ENCODE assay signal across 1 cellular context in the genomic region with DNA sequence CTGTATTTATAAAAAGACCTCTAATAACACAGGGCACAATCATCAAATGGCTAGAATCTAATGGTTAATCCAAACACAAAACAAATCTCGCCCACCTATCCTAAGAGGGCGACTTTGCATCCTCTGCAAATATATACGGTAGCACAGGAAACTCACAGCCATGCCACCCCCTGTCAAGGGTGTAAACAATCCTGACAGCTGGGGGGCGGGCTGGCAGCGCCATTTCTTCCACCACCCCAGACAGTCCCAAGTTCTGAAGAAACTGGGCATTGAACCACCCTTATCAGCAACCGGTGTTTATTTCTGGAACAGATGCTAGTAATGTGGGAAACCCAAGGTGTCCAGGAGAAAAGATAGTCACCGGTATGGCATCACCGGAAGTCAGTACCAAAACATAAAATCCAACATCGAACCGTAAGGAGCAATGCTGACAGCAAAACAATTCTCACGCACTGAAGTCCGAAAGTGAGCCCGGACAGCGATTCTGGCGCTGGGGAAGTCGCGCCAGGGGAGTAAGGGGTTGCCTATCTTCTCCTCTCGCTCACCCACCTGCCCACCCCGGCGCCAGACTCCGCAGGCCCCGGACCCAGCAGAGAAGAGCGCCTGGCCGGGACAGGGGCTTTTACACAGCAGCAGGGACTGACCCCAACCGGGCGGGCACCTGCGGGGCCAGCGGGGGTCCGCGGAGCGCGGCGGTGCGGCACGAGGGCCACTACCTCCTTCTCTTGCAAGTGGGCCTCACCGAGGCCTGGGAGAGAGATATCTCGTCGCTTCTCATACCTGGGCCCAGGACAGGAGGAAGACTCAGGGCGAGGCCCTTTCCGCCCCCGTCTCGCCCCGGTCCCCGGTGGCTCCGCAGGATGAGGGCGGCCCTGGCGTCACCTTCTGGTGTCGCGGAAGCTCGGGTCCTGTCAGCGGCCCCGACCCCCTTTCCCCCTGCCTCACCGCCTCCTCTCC.
TF ChIP-seq lines count a peak whose summit lies in the region.

No MANE protein-coding gene starts in this region.

TF ChIP-seq in HepG2, 621 proteins besides CTCF, POLR2A, EP300 and RAD21 (continued from another document and continues in another):
- TF ChIP-seq ZNF530 (CRISPR knock-in tag; IDR thresholded peaks at IDR 0.05; ENCODE audit: low read depth): no peak
- TF ChIP-seq SALL1 (CRISPR knock-in tag; IDR thresholded peaks at IDR 0.05): no peak
- peak; percentile 73 for TF ChIP-seq HNRNPLL (IDR thresholded peaks at IDR 0.05; ENCODE audit: low read depth, low read length, poor library complexity, severe bottlenecking)
- TF ChIP-seq POLR2AphosphoS2 (IDR thresholded peaks at IDR 0.05; ENCODE audit: low read depth, low read length): no peak
- TF ChIP-seq SMYD3 (CRISPR knock-in tag; IDR thresholded peaks at IDR 0.05): no peak
- TF ChIP-seq, protein P1, sequence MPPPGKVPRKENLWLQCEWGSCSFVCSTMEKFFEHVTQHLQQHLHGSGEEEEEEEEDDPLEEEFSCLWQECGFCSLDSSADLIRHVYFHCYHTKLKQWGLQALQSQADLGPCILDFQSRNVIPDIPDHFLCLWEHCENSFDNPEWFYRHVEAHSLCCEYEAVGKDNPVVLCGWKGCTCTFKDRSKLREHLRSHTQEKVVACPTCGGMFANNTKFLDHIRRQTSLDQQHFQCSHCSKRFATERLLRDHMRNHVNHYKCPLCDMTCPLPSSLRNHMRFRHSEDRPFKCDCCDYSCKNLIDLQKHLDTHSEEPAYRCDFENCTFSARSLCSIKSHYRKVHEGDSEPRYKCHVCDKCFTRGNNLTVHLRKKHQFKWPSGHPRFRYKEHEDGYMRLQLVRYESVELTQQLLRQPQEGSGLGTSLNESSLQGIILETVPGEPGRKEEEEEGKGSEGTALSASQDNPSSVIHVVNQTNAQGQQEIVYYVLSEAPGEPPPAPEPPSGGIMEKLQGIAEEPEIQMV (CRISPR knock-in tag; IDR thresholded peaks at IDR 0.05; ENCODE audit: low read depth): no peak
- TF ChIP-seq, protein P2, sequence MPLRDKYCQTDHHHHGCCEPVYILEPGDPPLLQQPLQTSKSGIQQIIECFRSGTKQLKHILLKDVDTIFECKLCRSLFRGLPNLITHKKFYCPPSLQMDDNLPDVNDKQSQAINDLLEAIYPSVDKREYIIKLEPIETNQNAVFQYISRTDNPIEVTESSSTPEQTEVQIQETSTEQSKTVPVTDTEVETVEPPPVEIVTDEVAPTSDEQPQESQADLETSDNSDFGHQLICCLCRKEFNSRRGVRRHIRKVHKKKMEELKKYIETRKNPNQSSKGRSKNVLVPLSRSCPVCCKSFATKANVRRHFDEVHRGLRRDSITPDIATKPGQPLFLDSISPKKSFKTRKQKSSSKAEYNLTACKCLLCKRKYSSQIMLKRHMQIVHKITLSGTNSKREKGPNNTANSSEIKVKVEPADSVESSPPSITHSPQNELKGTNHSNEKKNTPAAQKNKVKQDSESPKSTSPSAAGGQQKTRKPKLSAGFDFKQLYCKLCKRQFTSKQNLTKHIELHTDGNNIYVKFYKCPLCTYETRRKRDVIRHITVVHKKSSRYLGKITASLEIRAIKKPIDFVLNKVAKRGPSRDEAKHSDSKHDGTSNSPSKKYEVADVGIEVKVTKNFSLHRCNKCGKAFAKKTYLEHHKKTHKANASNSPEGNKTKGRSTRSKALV (CRISPR knock-in tag; IDR thresholded peaks at IDR 0.05): no peak
- TF ChIP-seq, protein P3, sequence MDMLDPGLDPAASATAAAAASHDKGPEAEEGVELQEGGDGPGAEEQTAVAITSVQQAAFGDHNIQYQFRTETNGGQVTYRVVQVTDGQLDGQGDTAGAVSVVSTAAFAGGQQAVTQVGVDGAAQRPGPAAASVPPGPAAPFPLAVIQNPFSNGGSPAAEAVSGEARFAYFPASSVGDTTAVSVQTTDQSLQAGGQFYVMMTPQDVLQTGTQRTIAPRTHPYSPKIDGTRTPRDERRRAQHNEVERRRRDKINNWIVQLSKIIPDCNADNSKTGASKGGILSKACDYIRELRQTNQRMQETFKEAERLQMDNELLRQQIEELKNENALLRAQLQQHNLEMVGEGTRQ (IDR thresholded peaks at IDR 0.05; ENCODE audit: low read depth, low read length): no peak
- TF ChIP-seq, protein P3 (CRISPR knock-in tag; IDR thresholded peaks at IDR 0.05; ENCODE audit: borderline replicate concordance): no peak
- TF ChIP-seq RARA (CRISPR knock-in tag; IDR thresholded peaks at IDR 0.05): no peak
- TF ChIP-seq ZNF296 (CRISPR knock-in tag; conservative IDR thresholded peaks at IDR 0.05): no peak
- TF ChIP-seq, protein P4, sequence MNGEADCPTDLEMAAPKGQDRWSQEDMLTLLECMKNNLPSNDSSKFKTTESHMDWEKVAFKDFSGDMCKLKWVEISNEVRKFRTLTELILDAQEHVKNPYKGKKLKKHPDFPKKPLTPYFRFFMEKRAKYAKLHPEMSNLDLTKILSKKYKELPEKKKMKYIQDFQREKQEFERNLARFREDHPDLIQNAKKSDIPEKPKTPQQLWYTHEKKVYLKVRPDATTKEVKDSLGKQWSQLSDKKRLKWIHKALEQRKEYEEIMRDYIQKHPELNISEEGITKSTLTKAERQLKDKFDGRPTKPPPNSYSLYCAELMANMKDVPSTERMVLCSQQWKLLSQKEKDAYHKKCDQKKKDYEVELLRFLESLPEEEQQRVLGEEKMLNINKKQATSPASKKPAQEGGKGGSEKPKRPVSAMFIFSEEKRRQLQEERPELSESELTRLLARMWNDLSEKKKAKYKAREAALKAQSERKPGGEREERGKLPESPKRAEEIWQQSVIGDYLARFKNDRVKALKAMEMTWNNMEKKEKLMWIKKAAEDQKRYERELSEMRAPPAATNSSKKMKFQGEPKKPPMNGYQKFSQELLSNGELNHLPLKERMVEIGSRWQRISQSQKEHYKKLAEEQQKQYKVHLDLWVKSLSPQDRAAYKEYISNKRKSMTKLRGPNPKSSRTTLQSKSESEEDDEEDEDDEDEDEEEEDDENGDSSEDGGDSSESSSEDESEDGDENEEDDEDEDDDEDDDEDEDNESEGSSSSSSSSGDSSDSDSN (CRISPR knock-in tag; IDR thresholded peaks at IDR 0.05): peak; percentile 67; the same call in 1 of the 2 replicates
- TF ChIP-seq JARID2 (CRISPR knock-in tag; IDR thresholded peaks at IDR 0.05; ENCODE audit: insufficient replicate concordance): no peak
- no peak for TF ChIP-seq SRSF4 (IDR thresholded peaks at IDR 0.05; ENCODE audit: low read depth, low read length, poor library complexity, severe bottlenecking)
- TF ChIP-seq BCL6 (CRISPR knock-in tag; IDR thresholded peaks at IDR 0.05): no peak
- no peak for TF ChIP-seq ZNF253 (CRISPR knock-in tag; IDR thresholded peaks at IDR 0.05; ENCODE audit: borderline replicate concordance)
- no peak for TF ChIP-seq ARID2 (CRISPR knock-in tag; IDR thresholded peaks at IDR 0.05; ENCODE audit: borderline replicate concordance)
- no peak for TF ChIP-seq AHR (CRISPR knock-in tag; IDR thresholded peaks at IDR 0.05)
- TF ChIP-seq ZSCAN29 (CRISPR knock-in tag; conservative IDR thresholded peaks at IDR 0.05): no peak
- TF ChIP-seq, protein P5, sequence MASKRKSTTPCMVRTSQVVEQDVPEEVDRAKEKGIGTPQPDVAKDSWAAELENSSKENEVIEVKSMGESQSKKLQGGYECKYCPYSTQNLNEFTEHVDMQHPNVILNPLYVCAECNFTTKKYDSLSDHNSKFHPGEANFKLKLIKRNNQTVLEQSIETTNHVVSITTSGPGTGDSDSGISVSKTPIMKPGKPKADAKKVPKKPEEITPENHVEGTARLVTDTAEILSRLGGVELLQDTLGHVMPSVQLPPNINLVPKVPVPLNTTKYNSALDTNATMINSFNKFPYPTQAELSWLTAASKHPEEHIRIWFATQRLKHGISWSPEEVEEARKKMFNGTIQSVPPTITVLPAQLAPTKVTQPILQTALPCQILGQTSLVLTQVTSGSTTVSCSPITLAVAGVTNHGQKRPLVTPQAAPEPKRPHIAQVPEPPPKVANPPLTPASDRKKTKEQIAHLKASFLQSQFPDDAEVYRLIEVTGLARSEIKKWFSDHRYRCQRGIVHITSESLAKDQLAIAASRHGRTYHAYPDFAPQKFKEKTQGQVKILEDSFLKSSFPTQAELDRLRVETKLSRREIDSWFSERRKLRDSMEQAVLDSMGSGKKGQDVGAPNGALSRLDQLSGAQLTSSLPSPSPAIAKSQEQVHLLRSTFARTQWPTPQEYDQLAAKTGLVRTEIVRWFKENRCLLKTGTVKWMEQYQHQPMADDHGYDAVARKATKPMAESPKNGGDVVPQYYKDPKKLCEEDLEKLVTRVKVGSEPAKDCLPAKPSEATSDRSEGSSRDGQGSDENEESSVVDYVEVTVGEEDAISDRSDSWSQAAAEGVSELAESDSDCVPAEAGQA (IDR thresholded peaks at IDR 0.05; ENCODE audit: low read depth): no peak
- TF ChIP-seq, protein P5 (CRISPR knock-in tag; IDR thresholded peaks at IDR 0.05; ENCODE audit: borderline replicate concordance): no peak
- TF ChIP-seq, protein P6, sequence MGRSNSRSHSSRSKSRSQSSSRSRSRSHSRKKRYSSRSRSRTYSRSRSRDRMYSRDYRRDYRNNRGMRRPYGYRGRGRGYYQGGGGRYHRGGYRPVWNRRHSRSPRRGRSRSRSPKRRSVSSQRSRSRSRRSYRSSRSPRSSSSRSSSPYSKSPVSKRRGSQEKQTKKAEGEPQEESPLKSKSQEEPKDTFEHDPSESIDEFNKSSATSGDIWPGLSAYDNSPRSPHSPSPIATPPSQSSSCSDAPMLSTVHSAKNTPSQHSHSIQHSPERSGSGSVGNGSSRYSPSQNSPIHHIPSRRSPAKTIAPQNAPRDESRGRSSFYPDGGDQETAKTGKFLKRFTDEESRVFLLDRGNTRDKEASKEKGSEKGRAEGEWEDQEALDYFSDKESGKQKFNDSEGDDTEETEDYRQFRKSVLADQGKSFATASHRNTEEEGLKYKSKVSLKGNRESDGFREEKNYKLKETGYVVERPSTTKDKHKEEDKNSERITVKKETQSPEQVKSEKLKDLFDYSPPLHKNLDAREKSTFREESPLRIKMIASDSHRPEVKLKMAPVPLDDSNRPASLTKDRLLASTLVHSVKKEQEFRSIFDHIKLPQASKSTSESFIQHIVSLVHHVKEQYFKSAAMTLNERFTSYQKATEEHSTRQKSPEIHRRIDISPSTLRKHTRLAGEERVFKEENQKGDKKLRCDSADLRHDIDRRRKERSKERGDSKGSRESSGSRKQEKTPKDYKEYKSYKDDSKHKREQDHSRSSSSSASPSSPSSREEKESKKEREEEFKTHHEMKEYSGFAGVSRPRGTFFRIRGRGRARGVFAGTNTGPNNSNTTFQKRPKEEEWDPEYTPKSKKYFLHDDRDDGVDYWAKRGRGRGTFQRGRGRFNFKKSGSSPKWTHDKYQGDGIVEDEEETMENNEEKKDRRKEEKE (IDR thresholded peaks at IDR 0.05): no peak
- no peak for TF ChIP-seq TOPORS (CRISPR knock-in tag; IDR thresholded peaks at IDR 0.05)
- TF ChIP-seq, protein P7, sequence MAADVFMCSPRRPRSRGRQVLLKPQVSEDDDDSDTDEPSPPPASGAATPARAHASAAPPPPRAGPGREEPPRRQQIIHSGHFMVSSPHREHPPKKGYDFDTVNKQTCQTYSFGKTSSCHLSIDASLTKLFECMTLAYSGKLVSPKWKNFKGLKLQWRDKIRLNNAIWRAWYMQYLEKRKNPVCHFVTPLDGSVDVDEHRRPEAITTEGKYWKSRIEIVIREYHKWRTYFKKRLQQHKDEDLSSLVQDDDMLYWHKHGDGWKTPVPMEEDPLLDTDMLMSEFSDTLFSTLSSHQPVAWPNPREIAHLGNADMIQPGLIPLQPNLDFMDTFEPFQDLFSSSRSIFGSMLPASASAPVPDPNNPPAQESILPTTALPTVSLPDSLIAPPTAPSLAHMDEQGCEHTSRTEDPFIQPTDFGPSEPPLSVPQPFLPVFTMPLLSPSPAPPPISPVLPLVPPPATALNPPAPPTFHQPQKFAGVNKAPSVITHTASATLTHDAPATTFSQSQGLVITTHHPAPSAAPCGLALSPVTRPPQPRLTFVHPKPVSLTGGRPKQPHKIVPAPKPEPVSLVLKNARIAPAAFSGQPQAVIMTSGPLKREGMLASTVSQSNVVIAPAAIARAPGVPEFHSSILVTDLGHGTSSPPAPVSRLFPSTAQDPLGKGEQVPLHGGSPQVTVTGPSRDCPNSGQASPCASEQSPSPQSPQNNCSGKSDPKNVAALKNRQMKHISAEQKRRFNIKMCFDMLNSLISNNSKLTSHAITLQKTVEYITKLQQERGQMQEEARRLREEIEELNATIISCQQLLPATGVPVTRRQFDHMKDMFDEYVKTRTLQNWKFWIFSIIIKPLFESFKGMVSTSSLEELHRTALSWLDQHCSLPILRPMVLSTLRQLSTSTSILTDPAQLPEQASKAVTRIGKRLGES (CRISPR knock-in tag; IDR thresholded peaks at IDR 0.05; ENCODE audit: borderline replicate concordance): no peak
- TF ChIP-seq MBNL3 (CRISPR knock-in tag; conservative IDR thresholded peaks at IDR 0.05): no peak
- TF ChIP-seq ZNF737 (CRISPR knock-in tag; IDR thresholded peaks at IDR 0.05; ENCODE audit: borderline replicate concordance): peak; percentile 27; the same call in 1 of the 2 replicates
- no peak for TF ChIP-seq SSRP1 (CRISPR knock-in tag; IDR thresholded peaks at IDR 0.05)
- TF ChIP-seq ZFAT (CRISPR knock-in tag; conservative IDR thresholded peaks at IDR 0.05): 0 out of 2 replicates have a peak, but pooled peaks have one; percentile 36
- TF ChIP-seq, protein P8, sequence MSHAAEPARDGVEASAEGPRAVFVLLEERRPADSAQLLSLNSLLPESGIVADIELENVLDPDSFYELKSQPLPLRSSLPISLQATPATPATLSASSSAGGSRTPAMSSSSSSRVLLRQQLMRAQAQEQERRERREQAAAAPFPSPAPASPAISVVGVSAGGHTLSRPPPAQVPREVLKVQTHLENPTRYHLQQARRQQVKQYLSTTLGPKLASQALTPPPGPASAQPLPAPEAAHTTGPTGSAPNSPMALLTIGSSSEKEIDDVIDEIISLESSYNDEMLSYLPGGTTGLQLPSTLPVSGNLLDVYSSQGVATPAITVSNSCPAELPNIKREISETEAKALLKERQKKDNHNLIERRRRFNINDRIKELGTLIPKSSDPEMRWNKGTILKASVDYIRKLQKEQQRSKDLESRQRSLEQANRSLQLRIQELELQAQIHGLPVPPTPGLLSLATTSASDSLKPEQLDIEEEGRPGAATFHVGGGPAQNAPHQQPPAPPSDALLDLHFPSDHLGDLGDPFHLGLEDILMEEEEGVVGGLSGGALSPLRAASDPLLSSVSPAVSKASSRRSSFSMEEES (CRISPR knock-in tag; IDR thresholded peaks at IDR 0.05): 0 out of 2 replicates have a peak, but pooled peaks have one; percentile 9
- TF ChIP-seq FOXJ3 (CRISPR knock-in tag; IDR thresholded peaks at IDR 0.05; ENCODE audit: borderline replicate concordance): no peak
